Comparison of ENCODE assay signal across 1 cellular context in genomic region chr17:65027305-65027704, GRCh38.
TF ChIP-seq lines count a peak whose summit lies in the region.

No MANE protein-coding gene starts in this region.

TF ChIP-seq in HEK293, 187 proteins besides CTCF, POLR2A, EP300 and RAD21 (continued from another document):
- TF ChIP-seq, protein P1, sequence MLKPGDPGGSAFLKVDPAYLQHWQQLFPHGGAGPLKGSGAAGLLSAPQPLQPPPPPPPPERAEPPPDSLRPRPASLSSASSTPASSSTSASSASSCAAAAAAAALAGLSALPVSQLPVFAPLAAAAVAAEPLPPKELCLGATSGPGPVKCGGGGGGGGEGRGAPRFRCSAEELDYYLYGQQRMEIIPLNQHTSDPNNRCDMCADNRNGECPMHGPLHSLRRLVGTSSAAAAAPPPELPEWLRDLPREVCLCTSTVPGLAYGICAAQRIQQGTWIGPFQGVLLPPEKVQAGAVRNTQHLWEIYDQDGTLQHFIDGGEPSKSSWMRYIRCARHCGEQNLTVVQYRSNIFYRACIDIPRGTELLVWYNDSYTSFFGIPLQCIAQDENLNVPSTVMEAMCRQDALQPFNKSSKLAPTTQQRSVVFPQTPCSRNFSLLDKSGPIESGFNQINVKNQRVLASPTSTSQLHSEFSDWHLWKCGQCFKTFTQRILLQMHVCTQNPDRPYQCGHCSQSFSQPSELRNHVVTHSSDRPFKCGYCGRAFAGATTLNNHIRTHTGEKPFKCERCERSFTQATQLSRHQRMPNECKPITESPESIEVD (tag by site-specific recombination; IDR thresholded peaks at IDR 0.05), result peak; percentile 91
- TF ChIP-seq GLIS1 (tag by site-specific recombination; IDR thresholded peaks at IDR 0.05) (no peak), ZNF404 (tag by site-specific recombination; IDR thresholded peaks at IDR 0.05) (no peak), ZNF121 (tag by site-specific recombination; IDR thresholded peaks at IDR 0.05) (no peak), PRDM10 (tag by site-specific recombination; IDR thresholded peaks at IDR 0.05) (peak; percentile 53)
TF ChIP-seq in HEK293: peak in this region for 5.
